ENCODE assay signal across 15 cellular contexts in genomic region chr6:131787955-131788712, GRCh38.
DNase-seq lines count a peak whose midpoint lies in the region; ATAC-seq and TF ChIP-seq lines count a peak whose summit lies in the region.
"Had no signal": no experiment of that assay in that cellular context is flagged by ENCODE, and none has a peak within 500 bp of the region (broad histone marks: within the 10 kb centered on the region; RNA-seq: fewer than 3 reads in every experiment).

No MANE protein-coding gene starts in this region.

- DNase-seq in DMS 273 (lab: John Stamatoyannopoulos, UW; ENCODE audit: unreplicated experiment) (peak; percentile 34), DMS 273 treated with DMSO at 0.1 percent for 48 hours (lab: John Stamatoyannopoulos, UW) (no peak), RWPE2 (ENCODE audit: low spot score) (no peak), foreskin fibroblast (peak; percentile 67 to 80), glomerular visceral epithelial cell (ENCODE audit: extremely low spot score) (no peak)
- DNase-seq in stimulated activated naive B cell treated with anti-CD40 and anti-IgM and Interleukin-4, amounts not matched to agents 10 μg/mL and 1 μg/mL and 100 μg/mL, for 72 hours: no peak
- no peak for DNase-seq in activated naive CD8-positive, alpha-beta T cell treated with anti-CD3 and anti-CD28 coated beads, Interleukin-2, amount 50 U/mL, for 24 hours
- DNase-seq: activated CD8-positive, alpha-beta T cell treated with anti-CD3 and anti-CD28 coated beads for 36 hours; activated naive CD8-positive, alpha-beta T cell treated with anti-CD3 and anti-CD28 coated beads, Interleukin-2, amount 10 ng/mL, durations not matched to agents 7 days and 5 days; GDM1; KBM-7; NCI-H510A; upper lobe of left lung had no signal

- no peak overlapping the region for H3K27ac Mint-ChIP-seq in stimulated activated naive B cell treated with anti-CD40 and anti-IgM and Interleukin-4, amounts not matched to agents 10 μg/mL and 1 μg/mL and 100 μg/mL, for 72 hours
- no peak overlapping the region for H3K27ac Mint-ChIP-seq in activated naive CD8-positive, alpha-beta T cell treated with anti-CD3 and anti-CD28 coated beads, Interleukin-2, amount 50 U/mL, for 24 hours

- no peak for TF ChIP-seq CTCF in RWPE2 (IDR thresholded peaks at IDR 0.05; ENCODE audit: poor library complexity, severe bottlenecking)
- TF ChIP-seq CTCF in foreskin fibroblast (IDR thresholded peaks at IDR 0.05; ENCODE audit: low read depth, low read length): peak; percentile 35

- no peaks in the 10 kb centered on the region for H3K4me1 ChIP-seq in RWPE2 (ENCODE audit: insufficient read depth, poor library complexity, severe bottlenecking)

- no peaks in the 10 kb centered on the region for H3K9me3 ChIP-seq in RWPE2 (ENCODE audit: severe bottlenecking)
- H3K9me3 ChIP-seq: upper lobe of left lung had no signal

- H3K9me3 Mint-ChIP-seq in stimulated activated naive B cell treated with anti-CD40 and anti-IgM and Interleukin-4, amounts not matched to agents 10 μg/mL and 1 μg/mL and 100 μg/mL, for 72 hours: peaks cover 3 to 7% of the 10 kb centered on the region in 2 donors
- H3K9me3 Mint-ChIP-seq in activated naive CD8-positive, alpha-beta T cell treated with anti-CD3 and anti-CD28 coated beads, Interleukin-2, amount 50 U/mL, for 24 hours: no peaks in the 10 kb centered on the region
- H3K9me3 Mint-ChIP-seq: activated CD8-positive, alpha-beta T cell treated with anti-CD3 and anti-CD28 coated beads for 36 hours had no signal

- H3K4me3 ChIP-seq in RWPE2 (ENCODE audit: severe bottlenecking) (no peak overlapping the region), foreskin fibroblast (ENCODE audit: low read depth in 1 of 2, low read length in 2 of 2) (no peak overlapping the region)
- H3K4me3 ChIP-seq: upper lobe of left lung had no signal

- H3K4me1 Mint-ChIP-seq in stimulated activated naive B cell treated with anti-CD40 and anti-IgM and Interleukin-4, amounts not matched to agents 10 μg/mL and 1 μg/mL and 100 μg/mL, for 72 hours: peaks cover 3 to 11% of the 10 kb centered on the region in 2 donors
- peaks cover 33% of the 10 kb centered on the region for H3K4me1 Mint-ChIP-seq in activated naive CD8-positive, alpha-beta T cell treated with anti-CD3 and anti-CD28 coated beads, Interleukin-2, amount 50 U/mL, for 24 hours

- H3K27me3 ChIP-seq in RWPE2 (ENCODE audit: insufficient read depth, poor library complexity, severe bottlenecking): no peaks in the 10 kb centered on the region
- H3K27me3 ChIP-seq: upper lobe of left lung had no signal

- H3K4me3 Mint-ChIP-seq in stimulated activated naive B cell treated with anti-CD40 and anti-IgM and Interleukin-4, amounts not matched to agents 10 μg/mL and 1 μg/mL and 100 μg/mL, for 72 hours: no peak overlapping the region
- H3K4me3 Mint-ChIP-seq in activated naive CD8-positive, alpha-beta T cell treated with anti-CD3 and anti-CD28 coated beads, Interleukin-2, amount 50 U/mL, for 24 hours: no peak overlapping the region
- H3K4me3 Mint-ChIP-seq: activated CD8-positive, alpha-beta T cell treated with anti-CD3 and anti-CD28 coated beads for 36 hours had no signal

- ATAC-seq in RWPE2 (ENCODE audit: low read depth): 0 out of 3 replicates have a peak, but pooled peaks have one; percentile 44
- peak; percentile 53 to 58 for ATAC-seq in stimulated activated naive B cell treated with anti-CD40 and anti-IgM and Interleukin-4, amounts not matched to agents 10 μg/mL and 1 μg/mL and 100 μg/mL, for 72 hours (replicated peaks)
- no peak for ATAC-seq in HG03280 (IDR thresholded peaks at IDR 0.05; ENCODE audit: unreplicated experiment)
- no peak for ATAC-seq in activated naive CD8-positive, alpha-beta T cell treated with anti-CD3 and anti-CD28 coated beads, Interleukin-2, amount 50 U/mL, for 24 hours

- no peaks in the 10 kb centered on the region for H3K36me3 Mint-ChIP-seq in stimulated activated naive B cell treated with anti-CD40 and anti-IgM and Interleukin-4, amounts not matched to agents 10 μg/mL and 1 μg/mL and 100 μg/mL, for 72 hours
- no peaks in the 10 kb centered on the region for H3K36me3 Mint-ChIP-seq in activated naive CD8-positive, alpha-beta T cell treated with anti-CD3 and anti-CD28 coated beads, Interleukin-2, amount 50 U/mL, for 24 hours (ENCODE audit: low read depth)

- H3K36me3 ChIP-seq in RWPE2 (ENCODE audit: low read depth): no peaks in the 10 kb centered on the region
- H3K36me3 ChIP-seq: upper lobe of left lung had no signal

- H3K27me3 Mint-ChIP-seq in stimulated activated naive B cell treated with anti-CD40 and anti-IgM and Interleukin-4, amounts not matched to agents 10 μg/mL and 1 μg/mL and 100 μg/mL, for 72 hours: peaks cover 16 to 17% of the 10 kb centered on the region in 2 donors
- peaks cover 17% of the 10 kb centered on the region for H3K27me3 Mint-ChIP-seq in activated naive CD8-positive, alpha-beta T cell treated with anti-CD3 and anti-CD28 coated beads, Interleukin-2, amount 50 U/mL, for 24 hours

- H3K27ac ChIP-seq in RWPE2 (ENCODE audit: poor library complexity, severe bottlenecking): no peak overlapping the region
- H3K27ac ChIP-seq: 22Rv1, upper lobe of left lung had no signal

Comparison
In these comparisons a context has a peak if more than half of its experiments do, and no peak if none do; other contexts are left out.
1. DNase-seq: peak in DMS 273 (single experiment) and foreskin fibroblast (2 of 2); none in DMS 273 treated with DMSO at 0.1 percent for 48 hours (single experiment), RWPE2 (single experiment), stimulated activated naive B cell treated with anti-CD40 and anti-IgM and Interleukin-4, amounts not matched to agents 10 μg/mL and 1 μg/mL and 100 μg/mL, for 72 hours (single experiment), activated naive CD8-positive, alpha-beta T cell treated with anti-CD3 and anti-CD28 coated beads, Interleukin-2, amount 50 U/mL, for 24 hours (single experiment) and glomerular visceral epithelial cell (single experiment).
2. ATAC-seq: peak in RWPE2 (single experiment) and stimulated activated naive B cell treated with anti-CD40 and anti-IgM and Interleukin-4, amounts not matched to agents 10 μg/mL and 1 μg/mL and 100 μg/mL, for 72 hours (2 of 2); none in HG03280 (single experiment) and activated naive CD8-positive, alpha-beta T cell treated with anti-CD3 and anti-CD28 coated beads, Interleukin-2, amount 50 U/mL, for 24 hours (single experiment).